ENCODE assay signal across 8 cellular contexts in genomic region chr5:140966293-140967225, GRCh38. TPM values are rescaled to one million over a fixed set of nuclear protein-coding genes. Genes with fewer than 3 reads are reported as not detected.
DNase-seq lines count a peak whose midpoint lies in the region; FAIRE-seq and TF ChIP-seq lines count a peak whose summit lies in the region.

Gene PCDHAC2, plus strand, starts transcription at chr5:140966476. Its CDS starts 291 bp downstream, at chr5:140966767.

- H3K27ac ChIP-seq in layer of hippocampus (ENCODE audit: low read depth, low read length) (peak within 1 kb of the TSS; percentile 84), subcutaneous abdominal adipose tissue (ENCODE audit: low read depth, low read length) (no peak within 1 kb of the TSS), small intestine (ENCODE audit: low read depth in 1 of 2, low read length in 1 of 2) (no peak within 1 kb of the TSS), SJCRH30 (no peak within 1 kb of the TSS)

- H3K36me3 Mint-ChIP-seq in Calu3 (ENCODE audit: insufficient read depth, unreplicated experiment): peaks cover 17% of the 10 kb centered on the region

- WGBS in small intestine, 3 donors: 3 to 14% (median 12%) methylated on average over 66 to 80 of the region's 80 CpGs

- H3K9me3 Mint-ChIP-seq in Calu3 (ENCODE audit: low read depth, unreplicated experiment): no peaks in the 10 kb centered on the region

- peak within 1 kb of the TSS; percentile 59 to 79 (median 69) for H3K4me3 ChIP-seq in subcutaneous abdominal adipose tissue (ENCODE audit: low read depth in 1 of 5, low read length in 5 of 5)
- H3K4me3 ChIP-seq in small intestine (ENCODE audit: low read depth in 1 of 2, low read length in 2 of 2): peak within 1 kb of the TSS in 1 of 2 donors; percentile 12
- no peak within 1 kb of the TSS for H3K4me3 ChIP-seq in SJCRH30

- H3K9ac ChIP-seq in subcutaneous abdominal adipose tissue (ENCODE audit: low read length in 5 of 5): peak within 1 kb of the TSS in 4 of 5 donors; percentile 10 to 65 (median 40)

- TF ChIP-seq CTCF in Calu3 (IDR thresholded peaks at IDR 0.05; ENCODE audit: unreplicated experiment): no peak

- no peaks in the 10 kb centered on the region for H3K27me3 Mint-ChIP-seq in Calu3 (ENCODE audit: unreplicated experiment)

- H3K4me1 ChIP-seq in subcutaneous abdominal adipose tissue (ENCODE audit: control insufficient read depth in 5 of 5, insufficient read depth in 5 of 5, low read length in 5 of 5) (peaks cover 3 to 19% (median 18%) of the 10 kb centered on the region in 5 donors), small intestine (ENCODE audit: control insufficient read depth in 2 of 2, insufficient read depth in 1 of 2, low read depth in 1 of 2, low read length in 1 of 2) (no peaks in the 10 kb centered on the region), SJCRH30 (no peaks in the 10 kb centered on the region)

- DNase-seq in Calu3: peak; percentile 86
- peak; percentile 34 for DNase-seq in NCI-H2171 (lab: John Stamatoyannopoulos, UW)
- DNase-seq in cerebellar cortex (ENCODE audit: low spot score): peak; percentile 86
- DNase-seq in activated gamma-delta T cell (lab: John Stamatoyannopoulos, UW): no peak
- DNase-seq in small intestine: no peak
- DNase-seq in SJCRH30: no peak

- no peaks in the 10 kb centered on the region for H3K9me3 ChIP-seq in subcutaneous abdominal adipose tissue (ENCODE audit: control insufficient read depth in 5 of 5, low read length in 5 of 5)
- no peaks in the 10 kb centered on the region for H3K9me3 ChIP-seq in small intestine (ENCODE audit: control insufficient read depth, low read depth)
- H3K9me3 ChIP-seq in SJCRH30 (replicated peaks): no peaks in the 10 kb centered on the region

- H3K27me3 ChIP-seq in layer of hippocampus (ENCODE audit: control insufficient read depth, insufficient read depth, low read length) (no peaks in the 10 kb centered on the region), subcutaneous abdominal adipose tissue (ENCODE audit: control insufficient read depth in 5 of 5, insufficient read depth in 4 of 5, low read length in 5 of 5) (peaks cover 8 to 22% (median 15%) of the 10 kb centered on the region in 5 donors), small intestine (ENCODE audit: control insufficient read depth in 2 of 2, insufficient read depth in 2 of 2, low read length in 2 of 2) (peaks cover 0 to 7% of the 10 kb centered on the region in 2 donors), SJCRH30 (no peaks in the 10 kb centered on the region)

- FAIRE-seq in small intestine (lab: Jason Lieb, UNC): no peak

- peak within 1 kb of the TSS; percentile 97 for H3K27ac Mint-ChIP-seq in Calu3 (ENCODE audit: unreplicated experiment)

- intact Hi-C loops in Calu3 (cut with micrococcal nuclease; ENCODE audit: unreplicated experiment): loop anchor here (1.0 to 2.0 kb wide), 2 partner anchors 38 to 75 kb away; no protein-coding TSS in a partner anchor

- peak within 1 kb of the TSS; percentile 99 for H3K4me3 Mint-ChIP-seq in Calu3 (ENCODE audit: low read depth, unreplicated experiment)

- H3K36me3 ChIP-seq in subcutaneous abdominal adipose tissue (ENCODE audit: control insufficient read depth in 5 of 5, insufficient read depth in 5 of 5, low read length in 5 of 5): no peaks in the 10 kb centered on the region
- H3K36me3 ChIP-seq in small intestine (ENCODE audit: control insufficient read depth in 2 of 2, insufficient read depth in 2 of 2, low read length in 2 of 2): no peaks in the 10 kb centered on the region
- H3K36me3 ChIP-seq in SJCRH30: no peaks in the 10 kb centered on the region

- CTCF ChIA-PET in Calu3 (lab: Charles Lee): interaction anchor here (0.8 to 2.1 kb wide), 7 partner anchors 10 to 84 kb away, joined by 3 to 13 read pairs (median 3); no protein-coding TSS in a partner anchor

- H3K4me1 Mint-ChIP-seq in Calu3 (ENCODE audit: low read depth, unreplicated experiment): peaks cover 50% of the 10 kb centered on the region

- BruUV-seq in Calu3 (replicated peaks; lab: Mats Ljungman, UMichigan): no TSS peak

RNA-seq across cellular contexts. Expression of gene PCDHAC2, which starts in this region (rescaled TPM):
- total RNA-seq in Calu3 (2022): 12.6 and 17.1 TPM in 2 replicates
- polyA plus RNA-seq in small intestine: under 1 TPM in 1 of 3 donors, not detected in 2; 0.72 TPM
- 0.08 TPM in 1 of 2 replicates, not detected in the other for total RNA-seq in SJCRH30 (2014; rRNA removed; shearing (Covaris generic))

Comparison
In these comparisons a context has a peak if more than half of its experiments do, and no peak if none do; other contexts are left out.
1. RNA of gene PCDHAC2 (total RNA-seq): 12.6 to 17.1 TPM in Calu3; 0.08 TPM in SJCRH30; every median in the first group is over 10 times any median in the second.
2. DNase-seq: peak in Calu3 (single experiment), NCI-H2171 (single experiment) and cerebellar cortex (single experiment); none in activated gamma-delta T cell (single experiment), small intestine (single experiment) and SJCRH30 (0 of 2).